1 cellular context compared by ENCODE assay signal in genomic region chr19:18416778-18417249, GRCh38.
TF ChIP-seq lines count a peak whose summit lies in the region.

No MANE protein-coding gene starts in this region.

TF ChIP-seq in HepG2, 621 proteins besides CTCF, POLR2A, EP300 and RAD21 (continued from another document and continues in another):
- TF ChIP-seq ZHX2 (IDR thresholded peaks at IDR 0.05; ENCODE audit: low read depth): no peak
- TF ChIP-seq ZHX2 (CRISPR knock-in tag; IDR thresholded peaks at IDR 0.05; ENCODE audit: borderline replicate concordance): no peak
- TF ChIP-seq ZNF670 (CRISPR knock-in tag; IDR thresholded peaks at IDR 0.05; ENCODE audit: borderline replicate concordance): no peak
- TF ChIP-seq TGIF2 (CRISPR knock-in tag; IDR thresholded peaks at IDR 0.05): peak; percentile 66; the same call in 1 of the 2 replicates
- no peak for TF ChIP-seq ZNF816 (CRISPR knock-in tag; IDR thresholded peaks at IDR 0.05; ENCODE audit: borderline replicate concordance)
- TF ChIP-seq PRDM4 (CRISPR knock-in tag; IDR thresholded peaks at IDR 0.05; ENCODE audit: borderline replicate concordance): no peak
- TF ChIP-seq ZBTB25 (CRISPR knock-in tag; IDR thresholded peaks at IDR 0.05): no peak
- no peak for TF ChIP-seq TCF12 (IDR thresholded peaks at IDR 0.05)
- no peak for TF ChIP-seq TCF12 (CRISPR knock-in tag; IDR thresholded peaks at IDR 0.05)
- TF ChIP-seq RFX5 (IDR thresholded peaks at IDR 0.05; ENCODE audit: low read depth, low read length): no peak
- TF ChIP-seq USF2 (IDR thresholded peaks at IDR 0.05; ENCODE audit: low read depth, low read length): no peak
- TF ChIP-seq USF2 (CRISPR knock-in tag; IDR thresholded peaks at IDR 0.05; ENCODE audit: borderline replicate concordance): no peak; the same call in 1 of the 2 replicates
- TF ChIP-seq ZC3H4 (CRISPR knock-in tag; IDR thresholded peaks at IDR 0.05; ENCODE audit: borderline replicate concordance): no peak
- no peak for TF ChIP-seq ZNF263 (CRISPR knock-in tag; IDR thresholded peaks at IDR 0.05)
- TF ChIP-seq TOE1 (CRISPR knock-in tag; IDR thresholded peaks at IDR 0.05): no peak
- no peak for TF ChIP-seq ZNF484 (CRISPR knock-in tag; IDR thresholded peaks at IDR 0.05; ENCODE audit: borderline replicate concordance, low read depth)
- peak; percentile 89 for TF ChIP-seq RFX3 (CRISPR knock-in tag; IDR thresholded peaks at IDR 0.05)
- TF ChIP-seq TFE3 (CRISPR knock-in tag; IDR thresholded peaks at IDR 0.05): no peak
- no peak for TF ChIP-seq ISL2 (CRISPR knock-in tag; IDR thresholded peaks at IDR 0.05)
- TF ChIP-seq DBP (CRISPR knock-in tag; IDR thresholded peaks at IDR 0.05; ENCODE audit: not compliant biosample characterization): no peak
- TF ChIP-seq ZBED4 (CRISPR knock-in tag; IDR thresholded peaks at IDR 0.05; ENCODE audit: borderline replicate concordance): no peak
- TF ChIP-seq ZSCAN22 (CRISPR knock-in tag; IDR thresholded peaks at IDR 0.05): peak; percentile 98
- no peak for TF ChIP-seq ZNF724P (CRISPR knock-in tag; IDR thresholded peaks at IDR 0.05; ENCODE audit: borderline replicate concordance)
- peak; percentile 33; the same call in 1 of the 2 replicates for TF ChIP-seq ZFX (CRISPR knock-in tag; IDR thresholded peaks at IDR 0.05; ENCODE audit: low read depth)
- TF ChIP-seq AKAP8 (CRISPR knock-in tag; IDR thresholded peaks at IDR 0.05): 0 out of 2 replicates have a peak, but pooled peaks have one; percentile 38
- TF ChIP-seq GPBP1L1 (CRISPR knock-in tag; IDR thresholded peaks at IDR 0.05): no peak
- no peak for TF ChIP-seq THAP7 (CRISPR knock-in tag; IDR thresholded peaks at IDR 0.05)
- TF ChIP-seq ZBTB37 (CRISPR knock-in tag; IDR thresholded peaks at IDR 0.05): no peak
- no peak for TF ChIP-seq ZNF180 (CRISPR knock-in tag; IDR thresholded peaks at IDR 0.05; ENCODE audit: borderline replicate concordance, low read depth)
- no peak for TF ChIP-seq TAF15 (IDR thresholded peaks at IDR 0.05; ENCODE audit: low read depth, low read length, poor library complexity, severe bottlenecking)
- no peak for TF ChIP-seq ZNF20 (CRISPR knock-in tag; IDR thresholded peaks at IDR 0.05)
- TF ChIP-seq MEIS1 (CRISPR knock-in tag; IDR thresholded peaks at IDR 0.05; ENCODE audit: borderline replicate concordance): 0 out of 2 replicates have a peak, but pooled peaks have one; percentile 19
- no peak for TF ChIP-seq NKX3-1 (CRISPR knock-in tag; IDR thresholded peaks at IDR 0.05)
- TF ChIP-seq BATF2 (CRISPR knock-in tag; IDR thresholded peaks at IDR 0.05): 0 out of 2 replicates have a peak, but pooled peaks have one; percentile 69
- no peak for TF ChIP-seq ZNF737 (CRISPR knock-in tag; IDR thresholded peaks at IDR 0.05; ENCODE audit: borderline replicate concordance)
